ENCODE assay signal across 8 cellular contexts in genomic region chr1:27152829-27153548, GRCh38. TPM values are rescaled to one million over a fixed set of nuclear protein-coding genes. Genes with fewer than 3 reads are reported as not detected.
DNase-seq lines count a peak whose midpoint lies in the region; ATAC-seq and TF ChIP-seq lines count a peak whose summit lies in the region.

No MANE protein-coding gene starts in this region.

- H3K27ac Mint-ChIP-seq in Calu3 (ENCODE audit: unreplicated experiment), result no peak overlapping the region

- H3K4me1 ChIP-seq in SJSA1 (replicated peaks) (peaks cover 29% of the 10 kb centered on the region), esophagus muscularis mucosa (peaks cover 56 to 69% (median 64%) of the 10 kb centered on the region in 4 donors), parathyroid adenoma (peaks cover 8% of the 10 kb centered on the region)

- no peaks in the 10 kb centered on the region for H3K79me2 ChIP-seq in parathyroid adenoma

- no peak for ATAC-seq in GM19035 (IDR thresholded peaks at IDR 0.05; ENCODE audit: unreplicated experiment)

- TF ChIP-seq CTCF in Calu3 (IDR thresholded peaks at IDR 0.05; ENCODE audit: unreplicated experiment), result no peak
- TF ChIP-seq CTCF in esophagus muscularis mucosa (IDR thresholded peaks at IDR 0.05), result no peak
- TF ChIP-seq CTCF in parathyroid adenoma (IDR thresholded peaks at IDR 0.05), result no peak

- intact Hi-C loops in Calu3 (cut with micrococcal nuclease; ENCODE audit: unreplicated experiment) (no loop called here), esophagus muscularis mucosa (cut with DNase I) (loop anchor here (5.0 kb wide), 1 partner anchor 51 kb away; no protein-coding TSS in a partner anchor)

- H3K9ac ChIP-seq in parathyroid adenoma, result no peak overlapping the region

- H3K4me3 ChIP-seq in SJSA1, result peak overlapping the region; percentile 58
- peak overlapping the region; percentile 76 to 86 (median 80) for H3K4me3 ChIP-seq in esophagus muscularis mucosa
- peak overlapping the region; percentile 44 for H3K4me3 ChIP-seq in parathyroid adenoma (ENCODE audit: low read depth, low read length)

- H3K4me3 Mint-ChIP-seq in Calu3 (ENCODE audit: low read depth, unreplicated experiment), result peak overlapping the region; percentile 90

- H3K9me3 ChIP-seq in SJSA1 (replicated peaks), result no peaks in the 10 kb centered on the region
- no peaks in the 10 kb centered on the region for H3K9me3 ChIP-seq in esophagus muscularis mucosa
- no peaks in the 10 kb centered on the region for H3K9me3 ChIP-seq in parathyroid adenoma (ENCODE audit: control insufficient read depth, low read length)

- TF ChIP-seq EP300 in esophagus muscularis mucosa (IDR thresholded peaks at IDR 0.05), result no peak

- H3K27me3 Mint-ChIP-seq in Calu3 (ENCODE audit: unreplicated experiment), result no peaks in the 10 kb centered on the region

- no peaks in the 10 kb centered on the region for H3K36me3 ChIP-seq in SJSA1
- H3K36me3 ChIP-seq in esophagus muscularis mucosa, result no peaks in the 10 kb centered on the region
- no peaks in the 10 kb centered on the region for H3K36me3 ChIP-seq in parathyroid adenoma (ENCODE audit: control insufficient read depth, insufficient read depth, low read length)

- no peaks in the 10 kb centered on the region for H3K9me3 Mint-ChIP-seq in Calu3 (ENCODE audit: low read depth, unreplicated experiment)

- BruUV-seq in Calu3 (replicated peaks; lab: Mats Ljungman, UMichigan), result no TSS peak

- H3K27ac ChIP-seq in SJSA1 (no peak overlapping the region), esophagus muscularis mucosa (replicated peaks in 1 of 4) (peak overlapping the region; percentile 90 to 94 (median 92)), parathyroid adenoma (peak overlapping the region; percentile 36)

- DNase-seq in Calu3 (no peak), SJSA1 (ENCODE audit: low read depth in 1 of 2, low spot score in 2 of 2) (peak in 1 of 2 experiments; percentile 15), esophagus muscularis mucosa (ENCODE audit: extremely low spot score) (no peak), GM19238 (ENCODE audit: insufficient read length, low spot score) (no peak), HUDEP-2 (lab: John Stamatoyannopoulos, UW; ENCODE audit: unreplicated experiment in 76 of 76) (no peak)
- DNase-seq in central memory CD4-positive, alpha-beta T cell, result no peak

- H2AFZ ChIP-seq in parathyroid adenoma, result peak overlapping the region; percentile 42

- 56% methylated on average over 2 of the region's 2 CpGs for WGBS in esophagus muscularis mucosa

- H3K4me1 Mint-ChIP-seq in Calu3 (ENCODE audit: low read depth, unreplicated experiment), result peaks cover 42% of the 10 kb centered on the region

- CTCF ChIA-PET in Calu3 (lab: Charles Lee), result interaction anchor here (0.5 to 1.2 kb wide), 3 partner anchors 9 to 41 kb away, joined by 3 to 4 read pairs (median 4); no protein-coding TSS in a partner anchor

- no peaks in the 10 kb centered on the region for H3K27me3 ChIP-seq in SJSA1 (replicated peaks)
- no peaks in the 10 kb centered on the region for H3K27me3 ChIP-seq in esophagus muscularis mucosa
- H3K27me3 ChIP-seq in parathyroid adenoma (ENCODE audit: control insufficient read depth, insufficient read depth, low read length), result no peaks in the 10 kb centered on the region

- no peak for TF ChIP-seq POLR2A in esophagus muscularis mucosa (IDR thresholded peaks at IDR 0.05; ENCODE audit: low read depth)

- peak overlapping the region; percentile 96 for H3K4me2 ChIP-seq in parathyroid adenoma (ENCODE audit: low read length)

- peaks cover 20% of the 10 kb centered on the region for H3K36me3 Mint-ChIP-seq in Calu3 (ENCODE audit: insufficient read depth, unreplicated experiment)

RNA-seq across cellular contexts. Expression of gene SLC9A1, which starts 1.9 kb away (rescaled TPM):
- total RNA-seq in Calu3 (2022), result 16.4 and 17.4 TPM in 2 replicates
- total RNA-seq in SJSA1 (2014; rRNA removed; shearing (Covaris generic)), result 4.1 and 4.7 TPM in 2 replicates
- total RNA-seq in esophagus muscularis mucosa, result 10 to 100 TPM in 3 of 4 donors, 1 to 10 TPM in 1; 8.3 to 29.2 (median 11.4) TPM
